Comparison of ENCODE assay signal across 8 cellular contexts in the genomic region with DNA sequence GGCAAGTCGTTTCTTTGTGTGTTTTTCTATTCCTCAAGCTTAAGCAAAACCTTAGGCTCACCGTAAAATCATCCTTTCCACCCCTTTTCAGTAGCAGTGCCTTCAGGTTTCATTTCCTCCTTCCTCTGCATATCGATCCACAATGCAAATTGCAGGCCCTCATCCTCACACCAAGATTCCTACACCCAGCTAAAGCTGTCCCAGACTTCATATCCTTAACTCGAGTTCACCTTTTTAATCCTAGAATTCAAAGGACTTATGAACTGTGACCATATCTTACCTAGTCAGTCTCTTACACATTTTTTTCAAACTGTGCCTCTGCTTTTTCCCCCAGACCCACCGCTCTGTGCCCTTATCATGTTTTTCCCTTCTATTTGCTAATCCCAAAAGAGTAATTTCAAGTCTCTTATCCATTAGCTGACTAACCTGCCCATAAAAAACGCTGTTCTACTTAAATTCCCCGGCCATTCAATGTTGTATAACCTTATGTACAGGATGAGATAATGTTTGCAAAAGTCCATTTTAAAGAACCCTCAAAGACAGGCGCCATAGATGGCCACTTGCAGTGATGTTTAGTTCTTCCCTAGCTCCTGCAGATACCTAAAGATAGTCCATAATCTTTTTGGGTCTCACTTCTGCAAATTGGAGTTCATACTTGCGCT. TPM values are rescaled to one million over a fixed set of nuclear protein-coding genes. Genes with fewer than 3 reads are reported as not detected.
A peak's percentile ranks its signal among the peaks of the same experiment; 100 is the strongest.
DNase-seq lines count a peak whose midpoint lies in the region; ATAC-seq, FAIRE-seq and TF ChIP-seq lines count a peak whose summit lies in the region.

No MANE protein-coding gene starts in this region.

- WGBS in HepG2 (ENCODE audit: low lambda C conversion rate) = 11% methylated on average over 9 of the region's 9 CpGs
- WGBS in transverse colon (ENCODE audit: low coverage in 1 of 2), 2 donors = 22 to 24% methylated on average over 9 of the region's 9 CpGs

- H3K4me1 ChIP-seq in HepG2 (ENCODE audit: insufficient read depth, low read length) (peaks cover 78% of the 10 kb centered on the region), transverse colon (peaks cover 0 to 45% (median 28%) of the 10 kb centered on the region in 4 donors)

- H2AFZ ChIP-seq in HepG2 (ENCODE audit: low read length) = no peak overlapping the region

- peaks cover 0 to 22% of the 10 kb centered on the region in 2 experiments; a peak in 3 of 5 replicates for H3K36me3 ChIP-seq in HepG2 (replicated peaks in 1 of 2; ENCODE audit: control insufficient read depth in 1 of 2, insufficient read depth in 2 of 2, low read length in 2 of 2)
- no peaks in the 10 kb centered on the region for H3K36me3 ChIP-seq in transverse colon

- TF ChIP-seq CTCF in HepG2 (CRISPR knock-in tag; IDR thresholded peaks at IDR 0.05) = no peak
- TF ChIP-seq CTCF in transverse colon (IDR thresholded peaks at IDR 0.05) = no peak

- intact Hi-C loops in activated T-helper 2 cell treated with anti-CD3 and anti-CD28 coated beads, Interferon-gamma antibody, Interleukin-2, Interleukin-4, amounts not matched to agents 10 μg/mL and 5 μg/mL and 100 μg/mL, durations not matched to agents 14 hours and 24 hours and 36 hours (cut with micrococcal nuclease) = loop anchor here (1.0 to 10.0 kb wide), 3 partner anchors 34 to 202 kb away; partner anchors contain the start of genes MYCBP and NDUFS5
- intact Hi-C loops in HepG2 (cut with micrococcal nuclease; ENCODE audit: unreplicated experiment) = loop anchor here (5.0 kb wide), 2 partner anchors 35 to 120 kb away; partner anchors contain the start of genes MYCBP and NDUFS5
- intact Hi-C loops in transverse colon (cut with DNase I; ENCODE audit: low total_unique reads) = no loop called here

- CTCF ChIA-PET in HepG2 (lab: Yijun Ruan, JAX; ENCODE audit: low intra/inter-chr PET ratio, low total read pairs) = no interaction called here

- H3K4me3 ChIP-seq in HepG2 (replicated peaks in 1 of 3; ENCODE audit: insufficient read depth in 1 of 3, low read depth in 2 of 3, low read length in 3 of 3) = peak overlapping the region; percentile 81 to 96 (median 92)
- peak overlapping the region; percentile 82 to 100 (median 94) for H3K4me3 ChIP-seq in transverse colon

- peaks cover 64% of the 10 kb centered on the region for H3K79me2 ChIP-seq in HepG2 (ENCODE audit: insufficient read depth, low read length)

- peak overlapping the region; percentile 95 for H3K9ac ChIP-seq in HepG2 (ENCODE audit: insufficient read depth, low read depth, low read length)

- peaks cover 45% of the 10 kb centered on the region for H4K20me1 ChIP-seq in HepG2 (ENCODE audit: insufficient read depth, low read length)

- FAIRE-seq in HepG2 (lab: Jason Lieb, UNC) = no peak

- H3K27ac ChIP-seq in HepG2 (ENCODE audit: extremely low read length, insufficient read depth, low read length) (peak overlapping the region; percentile 85), transverse colon (peak overlapping the region; percentile 97 to 99 (median 98))

- H3K36me3 Mint-ChIP-seq in activated T-cell treated with anti-CD3 and anti-CD28 coated beads, Interleukin-2, amount 50 U/mL, for 4 hours (ENCODE audit: insufficient read depth) = peaks cover 20% of the 10 kb centered on the region
- H3K36me3 Mint-ChIP-seq in activated T-helper 2 cell treated with anti-CD3 and anti-CD28 coated beads, Interferon-gamma antibody, Interleukin-2, Interleukin-4, amounts not matched to agents 10 μg/mL and 5 μg/mL and 100 μg/mL, durations not matched to agents 14 hours and 24 hours and 36 hours (ENCODE audit: low read depth) = peaks cover 43% of the 10 kb centered on the region

- in situ Hi-C loops in HepG2 (cut with HindIII; ENCODE audit: extremely low pct_ligation_motif_present, low pct_unique_long_range_greater_than_20kb) = no loop called here
- in situ Hi-C loops in transverse colon (cut with MboI; ENCODE audit: low pct_ligation_motif_present in 1 of 4, low pct_unique_long_range_greater_than_20kb in 1 of 4, low sequenced_read_pairs in 3 of 4) = no loop called here

- H3K27me3 ChIP-seq in HepG2 (ENCODE audit: control insufficient read depth in 1 of 2, insufficient read depth in 2 of 2, low read length in 2 of 2) = no peaks in the 10 kb centered on the region; a peak in 1 of 5 replicates
- no peaks in the 10 kb centered on the region for H3K27me3 ChIP-seq in transverse colon

- TF ChIP-seq RAD21 in HepG2 (CRISPR knock-in tag; IDR thresholded peaks at IDR 0.05) = no peak

- H3K27me3 Mint-ChIP-seq in activated T-cell treated with anti-CD3 and anti-CD28 coated beads, Interleukin-2, amount 50 U/mL, for 4 hours (ENCODE audit: low read depth) = no peaks in the 10 kb centered on the region
- no peaks in the 10 kb centered on the region for H3K27me3 Mint-ChIP-seq in activated T-helper 2 cell treated with anti-CD3 and anti-CD28 coated beads, Interferon-gamma antibody, Interleukin-2, Interleukin-4, amounts not matched to agents 10 μg/mL and 5 μg/mL and 100 μg/mL, durations not matched to agents 14 hours and 24 hours and 36 hours (ENCODE audit: low read depth)

- peaks cover 59% of the 10 kb centered on the region for H3K4me1 Mint-ChIP-seq in activated T-cell treated with anti-CD3 and anti-CD28 coated beads, Interleukin-2, amount 50 U/mL, for 4 hours (ENCODE audit: low read depth)
- H3K4me1 Mint-ChIP-seq in activated T-helper 2 cell treated with anti-CD3 and anti-CD28 coated beads, Interferon-gamma antibody, Interleukin-2, Interleukin-4, amounts not matched to agents 10 μg/mL and 5 μg/mL and 100 μg/mL, durations not matched to agents 14 hours and 24 hours and 36 hours (ENCODE audit: low read depth) = peaks cover 36% of the 10 kb centered on the region

- no peak for DNase-seq in activated T-cell treated with anti-CD3 and anti-CD28 coated beads, Interleukin-2, amount 50 U/mL, for 4 hours
- DNase-seq in activated T-cell treated with anti-CD3 and anti-CD28 coated beads, Interleukin-2, amount 50 U/mL, for 48 hours = no peak
- DNase-seq in activated T-helper 2 cell treated with anti-CD3 and anti-CD28 coated beads, Interferon-gamma antibody, Interleukin-2, Interleukin-4, amounts not matched to agents 10 μg/mL and 5 μg/mL and 100 μg/mL, durations not matched to agents 14 hours and 24 hours and 36 hours (ENCODE audit: low spot score) = no peak
- DNase-seq in HepG2 (ENCODE audit: low spot score) (peak; percentile 41), transverse colon (no peak), kidney glomerular epithelial cell (lab: John Stamatoyannopoulos, UW) (no peak)

- H3K27ac Mint-ChIP-seq in activated T-helper 2 cell treated with anti-CD3 and anti-CD28 coated beads, Interferon-gamma antibody, Interleukin-2, Interleukin-4, amounts not matched to agents 10 μg/mL and 5 μg/mL and 100 μg/mL, durations not matched to agents 14 hours and 24 hours and 36 hours = peak overlapping the region; percentile 47

- no peaks in the 10 kb centered on the region for H3K9me3 Mint-ChIP-seq in activated T-cell treated with anti-CD3 and anti-CD28 coated beads, Interleukin-2, amount 50 U/mL, for 4 hours
- no peaks in the 10 kb centered on the region for H3K9me3 Mint-ChIP-seq in activated T-helper 2 cell treated with anti-CD3 and anti-CD28 coated beads, Interferon-gamma antibody, Interleukin-2, Interleukin-4, amounts not matched to agents 10 μg/mL and 5 μg/mL and 100 μg/mL, durations not matched to agents 14 hours and 24 hours and 36 hours

- peak overlapping the region; percentile 78 for H3K4me2 ChIP-seq in HepG2 (ENCODE audit: low read depth, low read length)

- POLR2A ChIA-PET in HepG2 (lab: Yijun Ruan, JAX) = interaction anchor here (1.8 kb wide), 1 partner anchor 34 kb away, joined by 9 read pairs; the partner anchor contains the start of gene NDUFS5

- H3K9me3 ChIP-seq in HepG2 (ENCODE audit: low read length) = no peaks in the 10 kb centered on the region
- no peaks in the 10 kb centered on the region for H3K9me3 ChIP-seq in transverse colon

- no peak for ATAC-seq in activated T-cell treated with anti-CD3 and anti-CD28 coated beads, Interleukin-2, amount 50 U/mL, for 4 hours
- no peak for ATAC-seq in HepG2
- no peak for ATAC-seq in GM18502 (IDR thresholded peaks at IDR 0.05; ENCODE audit: poor library complexity, unreplicated experiment)
- no peak for ATAC-seq in HG03280 (IDR thresholded peaks at IDR 0.05; ENCODE audit: unreplicated experiment)

- BruUV-seq in HepG2 (replicated peaks; lab: Mats Ljungman, UMichigan) = TSS peak; percentile 89

- TF ChIP-seq POLR2A in HepG2 (IDR thresholded peaks at IDR 0.05; ENCODE audit: insufficient read depth in 1 of 2, low read depth in 2 of 2, low read length in 2 of 2) (no peak), transverse colon (IDR thresholded peaks at IDR 0.05) (no peak)

- peak overlapping the region; percentile 91 for H3K4me3 Mint-ChIP-seq in activated T-cell treated with anti-CD3 and anti-CD28 coated beads, Interleukin-2, amount 50 U/mL, for 4 hours
- H3K4me3 Mint-ChIP-seq in activated T-helper 2 cell treated with anti-CD3 and anti-CD28 coated beads, Interferon-gamma antibody, Interleukin-2, Interleukin-4, amounts not matched to agents 10 μg/mL and 5 μg/mL and 100 μg/mL, durations not matched to agents 14 hours and 24 hours and 36 hours (ENCODE audit: low read depth) = peak overlapping the region; percentile 84

- no peak for TF ChIP-seq EP300 in HepG2 (IDR thresholded peaks at IDR 0.05; ENCODE audit: low read depth in 2 of 2, low read length in 2 of 2)
- no peak for TF ChIP-seq EP300 in HepG2 (CRISPR knock-in tag; IDR thresholded peaks at IDR 0.05; ENCODE audit: borderline replicate concordance)
- no peak for TF ChIP-seq EP300 in transverse colon (IDR thresholded peaks at IDR 0.05; ENCODE audit: low read depth)

RNA-seq across cellular contexts. Expression of gene AKIRIN1, which starts 1.5 kb away (rescaled TPM):
- total RNA-seq in activated T-cell treated with anti-CD3 and anti-CD28 coated beads, Interleukin-2, amount 50 U/mL, for 4 hours = 100 to 1,000 TPM in 1 of 3 donors, 10 to 100 TPM in 2; 89.5 to 108 (median 97.3) TPM
- 68.6 and 69.7 TPM in 2 replicates for total RNA-seq in activated T-helper 2 cell treated with anti-CD3 and anti-CD28 coated beads, Interferon-gamma antibody, Interleukin-2, Interleukin-4, amounts not matched to agents 10 μg/mL and 5 μg/mL and 100 μg/mL, durations not matched to agents 14 hours and 24 hours and 36 hours
- total RNA-seq in HepG2 (2016; rRNA removed; fragmentation: Illumina TruSeq; extraction: Trizol) (123 and 154 TPM in 2 replicates), transverse colon (10 to 100 TPM; 38.5 to 70.7 (median 48.3) TPM)
- total RNA-seq in HepG2 (2016; cell fraction: cytosol; rRNA removed; fragmentation: Illumina TruSeq; extraction: Trizol; ENCODE audit: low read depth) = 24.4 and 26.4 TPM in 2 replicates
- 126 and 150 TPM in 2 replicates for total RNA-seq in HepG2 (2016; cell fraction: insoluble cytoplasmic fraction; rRNA removed; fragmentation: Illumina TruSeq; extraction: Trizol)
- total RNA-seq in HepG2 (2016; cell fraction: membrane; rRNA removed; fragmentation: Illumina TruSeq; extraction: Trizol) = 114 and 115 TPM in 2 replicates
- 46.8 and 56.0 TPM in 2 replicates for total RNA-seq in HepG2 (2016; cell fraction: nucleus; rRNA removed; fragmentation: Illumina TruSeq; extraction: Trizol)
- polyA plus RNA-seq in HepG2 (2011; rRNA removed) = 96.9 and 157 TPM in 2 replicates
- 64.0 and 81.1 TPM in 2 replicates for polyA plus RNA-seq in HepG2 (2011; cell fraction: cytosol; rRNA removed)
- 22.4 and 29.1 TPM in 2 replicates for polyA plus RNA-seq in HepG2 (2011; cell fraction: nucleus; rRNA removed)
- 67.2 and 119 TPM in 2 replicates for polyA plus RNA-seq in HepG2 (2012)
- polyA plus RNA-seq in HepG2 (2016; cell fraction: cytosol; fragmentation: Illumina TruSeq; extraction: Trizol; ENCODE audit: low read depth) = 23.9 and 25.7 TPM in 2 replicates
- 197 and 205 TPM in 2 replicates for polyA plus RNA-seq in HepG2 (2016; cell fraction: insoluble cytoplasmic fraction; fragmentation: Illumina TruSeq; extraction: Trizol; ENCODE audit: low read depth)
- 80.1 and 84.0 TPM in 2 replicates for polyA plus RNA-seq in HepG2 (2016; cell fraction: membrane; fragmentation: Illumina TruSeq; extraction: Trizol; ENCODE audit: low read depth)
- 102 and 107 TPM in 2 replicates for polyA plus RNA-seq in HepG2 (2016; cell fraction: nucleus; fragmentation: Illumina TruSeq; extraction: Trizol; ENCODE audit: insufficient read depth, low read depth)
- 35.3 and 43.0 TPM in 2 replicates for polyA minus RNA-seq in HepG2 (2011; rRNA and poly(A)+ RNA removed; ENCODE audit: low replicate concordance)
- 63.2 and 68.3 TPM in 2 replicates for polyA minus RNA-seq in HepG2 (2011; cell fraction: cytosol; rRNA and poly(A)+ RNA removed)
- 32.2 and 33.9 TPM in 2 replicates for polyA minus RNA-seq in HepG2 (2011; cell fraction: nucleus; rRNA and poly(A)+ RNA removed)

RNA-seq across cellular contexts. Expression of gene NDUFS5, which starts 33.6 kb away (rescaled TPM):
- total RNA-seq in activated T-cell treated with anti-CD3 and anti-CD28 coated beads, Interleukin-2, amount 50 U/mL, for 4 hours = 100 to 1,000 TPM; 161 to 226 (median 205) TPM
- 173 and 188 TPM in 2 replicates for total RNA-seq in activated T-helper 2 cell treated with anti-CD3 and anti-CD28 coated beads, Interferon-gamma antibody, Interleukin-2, Interleukin-4, amounts not matched to agents 10 μg/mL and 5 μg/mL and 100 μg/mL, durations not matched to agents 14 hours and 24 hours and 36 hours
- total RNA-seq in HepG2 (2016; rRNA removed; fragmentation: Illumina TruSeq; extraction: Trizol) (466 and 655 TPM in 2 replicates), transverse colon (100 to 1,000 TPM in 3 of 4 donors, 10 to 100 TPM in 1; 99.9 to 418 (median 312) TPM)
- 163 and 167 TPM in 2 replicates for total RNA-seq in HepG2 (2016; cell fraction: cytosol; rRNA removed; fragmentation: Illumina TruSeq; extraction: Trizol; ENCODE audit: low read depth)
- 464 and 703 TPM in 2 replicates for total RNA-seq in HepG2 (2016; cell fraction: insoluble cytoplasmic fraction; rRNA removed; fragmentation: Illumina TruSeq; extraction: Trizol)
- total RNA-seq in HepG2 (2016; cell fraction: membrane; rRNA removed; fragmentation: Illumina TruSeq; extraction: Trizol) = 156 and 158 TPM in 2 replicates
- total RNA-seq in HepG2 (2016; cell fraction: nucleus; rRNA removed; fragmentation: Illumina TruSeq; extraction: Trizol) = 154 and 170 TPM in 2 replicates
- polyA plus RNA-seq in HepG2 (2011; rRNA removed) = 219 and 263 TPM in 2 replicates
- 226 and 341 TPM in 2 replicates for polyA plus RNA-seq in HepG2 (2011; cell fraction: cytosol; rRNA removed)
- polyA plus RNA-seq in HepG2 (2011; cell fraction: nucleus; rRNA removed) = 45.6 and 70.1 TPM in 2 replicates
- 314 and 392 TPM in 2 replicates for polyA plus RNA-seq in HepG2 (2012)
- 179 and 209 TPM in 2 replicates for polyA plus RNA-seq in HepG2 (2016; cell fraction: cytosol; fragmentation: Illumina TruSeq; extraction: Trizol; ENCODE audit: low read depth)
- polyA plus RNA-seq in HepG2 (2016; cell fraction: insoluble cytoplasmic fraction; fragmentation: Illumina TruSeq; extraction: Trizol; ENCODE audit: low read depth) = 671 and 732 TPM in 2 replicates
- polyA plus RNA-seq in HepG2 (2016; cell fraction: membrane; fragmentation: Illumina TruSeq; extraction: Trizol; ENCODE audit: low read depth) = 158 and 161 TPM in 2 replicates
- polyA plus RNA-seq in HepG2 (2016; cell fraction: nucleus; fragmentation: Illumina TruSeq; extraction: Trizol; ENCODE audit: insufficient read depth, low read depth) = 262 and 271 TPM in 2 replicates
- 54.3 and 179 TPM in 2 replicates for polyA minus RNA-seq in HepG2 (2011; rRNA and poly(A)+ RNA removed; ENCODE audit: low replicate concordance)
- polyA minus RNA-seq in HepG2 (2011; cell fraction: cytosol; rRNA and poly(A)+ RNA removed) = 50.5 and 67.1 TPM in 2 replicates
- polyA minus RNA-seq in HepG2 (2011; cell fraction: nucleus; rRNA and poly(A)+ RNA removed) = 41.3 and 58.2 TPM in 2 replicates

RNA-seq across cellular contexts. Expression of gene RHBDL2, which starts 51.0 kb away (rescaled TPM):
- not detected for total RNA-seq in activated T-cell treated with anti-CD3 and anti-CD28 coated beads, Interleukin-2, amount 50 U/mL, for 4 hours
- total RNA-seq in activated T-helper 2 cell treated with anti-CD3 and anti-CD28 coated beads, Interferon-gamma antibody, Interleukin-2, Interleukin-4, amounts not matched to agents 10 μg/mL and 5 μg/mL and 100 μg/mL, durations not matched to agents 14 hours and 24 hours and 36 hours = not detected in 2 replicates
- total RNA-seq in HepG2 (2016; rRNA removed; fragmentation: Illumina TruSeq; extraction: Trizol) (3.4 and 5.4 TPM in 2 replicates), transverse colon (10 to 100 TPM in 3 of 4 donors, 1 to 10 TPM in 1; 3.7 to 22.5 (median 17.6) TPM)
- total RNA-seq in HepG2 (2016; cell fraction: cytosol; rRNA removed; fragmentation: Illumina TruSeq; extraction: Trizol; ENCODE audit: low read depth) = 1.3 and 2.6 TPM in 2 replicates
- total RNA-seq in HepG2 (2016; cell fraction: insoluble cytoplasmic fraction; rRNA removed; fragmentation: Illumina TruSeq; extraction: Trizol) = 4.7 and 6.2 TPM in 2 replicates
- 2.2 and 3.0 TPM in 2 replicates for total RNA-seq in HepG2 (2016; cell fraction: membrane; rRNA removed; fragmentation: Illumina TruSeq; extraction: Trizol)
- 5.1 TPM in 2 replicates for total RNA-seq in HepG2 (2016; cell fraction: nucleus; rRNA removed; fragmentation: Illumina TruSeq; extraction: Trizol)
- 1.6 and 3.3 TPM in 2 replicates for polyA plus RNA-seq in HepG2 (2011; rRNA removed)
- 2.0 and 2.4 TPM in 2 replicates for polyA plus RNA-seq in HepG2 (2011; cell fraction: cytosol; rRNA removed)
- 0.93 and 1.8 TPM in 2 replicates for polyA plus RNA-seq in HepG2 (2011; cell fraction: nucleus; rRNA removed)
- 3.0 and 9.6 TPM in 2 replicates for polyA plus RNA-seq in HepG2 (2012)
- 1.1 and 1.2 TPM in 2 replicates for polyA plus RNA-seq in HepG2 (2016; cell fraction: cytosol; fragmentation: Illumina TruSeq; extraction: Trizol; ENCODE audit: low read depth)
- polyA plus RNA-seq in HepG2 (2016; cell fraction: insoluble cytoplasmic fraction; fragmentation: Illumina TruSeq; extraction: Trizol; ENCODE audit: low read depth) = 2.6 and 4.0 TPM in 2 replicates
- polyA plus RNA-seq in HepG2 (2016; cell fraction: membrane; fragmentation: Illumina TruSeq; extraction: Trizol; ENCODE audit: low read depth) = 1.4 and 2.6 TPM in 2 replicates
- 4.2 and 5.7 TPM in 2 replicates for polyA plus RNA-seq in HepG2 (2016; cell fraction: nucleus; fragmentation: Illumina TruSeq; extraction: Trizol; ENCODE audit: insufficient read depth, low read depth)
- 0.96 and 1.6 TPM in 2 replicates for polyA minus RNA-seq in HepG2 (2011; rRNA and poly(A)+ RNA removed; ENCODE audit: low replicate concordance)
- polyA minus RNA-seq in HepG2 (2011; cell fraction: cytosol; rRNA and poly(A)+ RNA removed) = 0.62 and 1.4 TPM in 2 replicates
- polyA minus RNA-seq in HepG2 (2011; cell fraction: nucleus; rRNA and poly(A)+ RNA removed) = 1.9 and 2.2 TPM in 2 replicates
